ENCODE assay signal across 14 cellular contexts in the genomic region with DNA sequence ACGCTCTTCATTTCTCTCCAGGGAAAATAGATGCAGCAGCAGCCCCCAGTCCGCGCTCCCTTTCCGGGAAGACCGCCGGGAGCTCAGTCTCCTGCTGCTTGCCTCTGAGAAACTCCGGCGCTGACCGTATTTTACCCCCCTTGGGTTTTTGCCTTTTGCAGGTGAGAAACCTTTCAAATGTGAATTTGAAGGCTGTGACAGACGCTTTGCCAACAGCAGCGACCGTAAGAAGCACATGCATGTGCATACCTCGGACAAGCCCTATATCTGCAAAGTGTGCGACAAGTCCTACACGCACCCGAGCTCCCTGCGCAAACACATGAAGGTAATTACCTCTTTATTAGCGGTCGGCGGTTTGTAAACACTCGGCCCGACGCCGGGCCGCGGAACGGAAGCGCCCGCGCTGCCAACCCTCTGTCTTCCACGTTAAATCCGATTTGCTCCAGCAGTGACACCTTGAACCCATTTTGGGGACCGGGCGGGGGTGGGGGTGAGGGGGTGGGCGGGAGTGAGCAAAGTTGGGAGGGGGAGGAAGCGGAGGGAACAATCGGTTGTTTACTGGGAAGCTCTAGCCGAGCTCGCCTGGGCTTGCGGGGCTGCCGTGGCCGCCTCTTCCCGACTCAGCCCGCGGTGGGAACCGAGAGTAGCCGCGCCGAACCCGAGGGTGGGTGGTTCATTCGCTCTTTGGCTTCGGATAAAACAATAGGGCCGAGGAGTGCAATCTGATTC. TPM values are rescaled to one million over a fixed set of nuclear protein-coding genes. Genes with fewer than 3 reads are reported as not detected.
A peak's percentile ranks its signal among the peaks of the same experiment; 100 is the strongest.
DNase-seq lines count a peak whose midpoint lies in the region; ATAC-seq and TF ChIP-seq lines count a peak whose summit lies in the region.
"Had no signal": no experiment of that assay in that cellular context is flagged by ENCODE, and none has a peak within 500 bp of the region (broad histone marks: within the 10 kb centered on the region; RNA-seq: fewer than 3 reads in every experiment).

No MANE protein-coding gene starts in this region.

- TF ChIP-seq POLR2A in suprapubic skin (IDR thresholded peaks at IDR 0.05) (no peak), GM18505 (IDR thresholded peaks at IDR 0.05; ENCODE audit: borderline replicate concordance, extremely low read depth, insufficient read depth, insufficient read length) (no peak)

- ATAC-seq in right cardiac atrium (no peak), HG03457 (IDR thresholded peaks at IDR 0.05; ENCODE audit: unreplicated experiment) (no peak), GM18505 (IDR thresholded peaks at IDR 0.05; ENCODE audit: unreplicated experiment) (no peak)

- no peaks in the 10 kb centered on the region for H3K36me3 Mint-ChIP-seq in endothelial cell (ENCODE audit: low read depth, unreplicated experiment)
- H3K36me3 Mint-ChIP-seq: memory B cell had no signal

- no peak overlapping the region for H3K27ac Mint-ChIP-seq in endothelial cell (ENCODE audit: unreplicated experiment)
- H3K27ac Mint-ChIP-seq: memory B cell had no signal

- TF ChIP-seq CTCF in right atrium auricular region (IDR thresholded peaks at IDR 0.05) (no peak), endothelial cell (IDR thresholded peaks at IDR 0.05; ENCODE audit: unreplicated experiment) (no peak), suprapubic skin (IDR thresholded peaks at IDR 0.05) (no peak), GM20000 (IDR thresholded peaks at IDR 0.05; ENCODE audit: extremely low read depth, missing control alignments) (no peak)

- H3K9me3 ChIP-seq in right cardiac atrium (ENCODE audit: control insufficient read depth, low read length): no peaks in the 10 kb centered on the region
- no peaks in the 10 kb centered on the region for H3K9me3 ChIP-seq in right atrium auricular region
- H3K9me3 ChIP-seq in suprapubic skin: no peaks in the 10 kb centered on the region

- DNase-seq in right cardiac atrium (no peak), right atrium auricular region (ENCODE audit: low spot score) (no peak), NCI-H69 (lab: John Stamatoyannopoulos, UW) (peak; percentile 36), endothelial cell (ENCODE audit: low spot score) (no peak), suprapubic skin (ENCODE audit: low spot score in 2 of 2) (no peak), GM20000 (ENCODE audit: low spot score) (no peak)
- DNase-seq: hippocampal formation, NCI-H510A had no signal

- WGBS in right cardiac atrium: 3% methylated on average over 53 of the region's 53 CpGs
- WGBS in suprapubic skin: 36% methylated on average over 33 of the region's 53 CpGs

- peaks cover 4% of the 10 kb centered on the region for H3K4me1 ChIP-seq in right cardiac atrium (ENCODE audit: control insufficient read depth, insufficient read depth, low read length)
- peaks cover 0 to 17% of the 10 kb centered on the region in 2 donors for H3K4me1 ChIP-seq in right atrium auricular region
- peaks cover 23% of the 10 kb centered on the region for H3K4me1 ChIP-seq in suprapubic skin
- H3K4me1 ChIP-seq: BLaER1 had no signal

- no peak for TF ChIP-seq EP300 in suprapubic skin (IDR thresholded peaks at IDR 0.05)

- intact Hi-C loops in right cardiac atrium (cut with DNase I): no loop called here

- H3K9me3 Mint-ChIP-seq in endothelial cell (ENCODE audit: unreplicated experiment): no peaks in the 10 kb centered on the region
- H3K9me3 Mint-ChIP-seq: memory B cell had no signal

- peak overlapping the region; percentile 9 for H3K4me3 ChIP-seq in right cardiac atrium (ENCODE audit: low read length)
- no peak overlapping the region for H3K4me3 ChIP-seq in right atrium auricular region
- peak overlapping the region; percentile 16 for H3K4me3 ChIP-seq in suprapubic skin
- H3K4me3 ChIP-seq: BLaER1 had no signal

- peak overlapping the region; percentile 89 for H3K4me3 Mint-ChIP-seq in endothelial cell (ENCODE audit: unreplicated experiment)
- H3K4me3 Mint-ChIP-seq: memory B cell had no signal

- H3K27me3 ChIP-seq in right cardiac atrium (ENCODE audit: control insufficient read depth, insufficient read depth): no peaks in the 10 kb centered on the region
- peaks cover 20 to 32% of the 10 kb centered on the region in 2 donors for H3K27me3 ChIP-seq in right atrium auricular region
- peaks cover 86% of the 10 kb centered on the region for H3K27me3 ChIP-seq in suprapubic skin

- H3K36me3 ChIP-seq in right atrium auricular region (no peaks in the 10 kb centered on the region), suprapubic skin (no peaks in the 10 kb centered on the region)
- H3K36me3 ChIP-seq: BLaER1 had no signal

- H3K27ac ChIP-seq in right cardiac atrium (ENCODE audit: low read length): no peak overlapping the region
- no peak overlapping the region for H3K27ac ChIP-seq in right atrium auricular region
- no peak overlapping the region for H3K27ac ChIP-seq in suprapubic skin
- H3K27ac ChIP-seq: BLaER1, HL-60 had no signal

- H3K27me3 Mint-ChIP-seq in endothelial cell (ENCODE audit: unreplicated experiment): peaks cover 13% of the 10 kb centered on the region

- peaks cover 7% of the 10 kb centered on the region for H3K4me1 Mint-ChIP-seq in endothelial cell (ENCODE audit: unreplicated experiment)
- H3K4me1 Mint-ChIP-seq: memory B cell had no signal

RNA-seq across cellular contexts. Expression of a gene that starts 3.0 kb away (rescaled TPM):
- total RNA-seq in right cardiac atrium (not detected), right atrium auricular region (not detected), endothelial cell (ENCODE audit: unreplicated experiment) (4.6 TPM), suprapubic skin (not detected)
- not detected for polyA plus RNA-seq in right cardiac atrium
- total RNA-seq: MCF 10A had no signal

Comparison
In these comparisons a context has a peak if more than half of its experiments do, and no peak if none do; other contexts are left out.
1. H3K4me3 ChIP-seq: peak in right cardiac atrium (single experiment) and suprapubic skin (single experiment); none in right atrium auricular region (0 of 2).